In the genomic region with DNA sequence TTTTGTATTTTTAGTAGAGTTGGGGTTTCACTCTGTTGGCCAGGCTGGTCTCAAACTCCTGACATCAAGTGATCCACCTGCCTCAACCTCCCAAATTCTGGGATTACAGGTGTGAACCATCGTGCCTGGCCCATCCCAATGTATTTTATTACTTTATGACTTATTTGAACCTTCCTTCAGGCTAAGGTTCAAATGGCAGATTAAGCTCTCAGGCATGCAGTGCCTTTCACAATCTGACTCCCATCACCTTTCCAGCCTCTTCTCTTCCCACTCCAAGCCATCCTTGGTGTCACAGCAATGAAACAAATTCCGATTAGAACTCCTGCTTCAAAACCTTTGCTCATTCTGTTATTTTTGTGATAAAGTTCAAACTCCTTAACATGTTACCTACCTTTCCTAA, we compare ENCODE assay signal across 26 cellular contexts.
"Had no signal": no experiment of that assay in that cellular context is flagged by ENCODE, and none has a peak within 500 bp of the region (broad histone marks: within the 10 kb centered on the region; RNA-seq: fewer than 3 reads in every experiment).

No MANE protein-coding gene starts in this region.

- DNase-seq: cerebellar nuclear complex; colonic mucosa; cortex of kidney; effector CD8-positive, alpha-beta T cell; effector memory CD8-positive, alpha-beta T cell; endodermal cell; erythroblast; esophagus squamous epithelium; foreskin fibroblast; foreskin melanocyte; gastrocnemius medialis; glutamatergic neuron; head of caudate nucleus; heart right ventricle; hypothalamus; immature natural killer cell; islet precursor cell; kidney; kidney glomerular epithelial cell; left lung; left ventricle myocardium superior; lower lobe of right lung; mesenchymal stem cell had no signal

- H3K27me3 ChIP-seq: colonic mucosa, esophagus squamous epithelium, gastrocnemius medialis, heart right ventricle, hepatocyte, left lung had no signal

- H2AFZ ChIP-seq: hepatocyte had no signal

- H3K4me1 ChIP-seq: colonic mucosa, esophagus squamous epithelium, gastrocnemius medialis, heart right ventricle, left lung, lower lobe of right lung had no signal

- H3K79me2 ChIP-seq: hepatocyte had no signal

- ATAC-seq: effector memory CD8-positive, alpha-beta T cell; esophagus mucosa; gastrocnemius medialis; heart right ventricle; left lung; left ventricle myocardium superior; lower lobe of right lung had no signal

- H3K27ac ChIP-seq: colonic mucosa, epithelial cell of prostate, esophagus squamous epithelium, gastrocnemius medialis, heart right ventricle, hepatocyte, left lung, lower lobe of right lung had no signal

- H3K9me3 ChIP-seq: colonic mucosa, esophagus squamous epithelium, gastrocnemius medialis, heart right ventricle, left lung, lower lobe of right lung had no signal

- H3K4me2 ChIP-seq: hepatocyte had no signal

- H3K4me3 ChIP-seq: colonic mucosa, esophagus squamous epithelium, gastrocnemius medialis, heart right ventricle, hepatocyte, left lung, lower lobe of right lung had no signal

- H3K36me3 ChIP-seq: colonic mucosa, esophagus squamous epithelium, gastrocnemius medialis, heart right ventricle, left lung, lower lobe of right lung had no signal
